Comparison of ENCODE assay signal across 9 cellular contexts in genomic region chr19:41428481-41428859, GRCh38. TPM values are rescaled to one million over a fixed set of nuclear protein-coding genes. Genes with fewer than 3 reads are reported as not detected.
DNase-seq lines count a peak whose midpoint lies in the region; ATAC-seq and TF ChIP-seq lines count a peak whose summit lies in the region.
"Had no signal": no experiment of that assay in that cellular context is flagged by ENCODE, and none has a peak within 500 bp of the region (broad histone marks: within the 10 kb centered on the region; RNA-seq: fewer than 3 reads in every experiment).

No MANE protein-coding gene starts in this region.

- ATAC-seq in body of pancreas (no peak), HG02981 (IDR thresholded peaks at IDR 0.05; ENCODE audit: unreplicated experiment) (no peak), PC-3 (no peak)

- H3F3A ChIP-seq in PC-3 (ENCODE audit: low read length, unreplicated experiment): no peaks in the 10 kb centered on the region

- peaks cover 8% of the 10 kb centered on the region for H3K36me3 Mint-ChIP-seq in activated naive CD4-positive, alpha-beta T cell treated with anti-CD3 and anti-CD28 coated beads for 36 hours (ENCODE audit: low read depth)

- H4K8ac ChIP-seq in mesendoderm (ENCODE audit: low read depth, low read length): no peak overlapping the region

- H2BK120ac ChIP-seq in mesendoderm (ENCODE audit: low read depth, low read length): no peak overlapping the region

- H3K23ac ChIP-seq in mesendoderm (ENCODE audit: low read length): no peak overlapping the region

- peaks cover 23% of the 10 kb centered on the region for H3K4me1 Mint-ChIP-seq in activated naive CD4-positive, alpha-beta T cell treated with anti-CD3 and anti-CD28 coated beads for 36 hours (ENCODE audit: low read depth)

- no peak overlapping the region for H3K4me3 Mint-ChIP-seq in activated naive CD4-positive, alpha-beta T cell treated with anti-CD3 and anti-CD28 coated beads for 36 hours

- peaks cover 4% of the 10 kb centered on the region for H3K79me1 ChIP-seq in mesendoderm (ENCODE audit: low read length)

- peak overlapping the region; percentile 41 for H3K27ac Mint-ChIP-seq in activated naive CD4-positive, alpha-beta T cell treated with anti-CD3 and anti-CD28 coated beads for 36 hours

- H3K79me2 ChIP-seq in mesendoderm (ENCODE audit: control insufficient read depth, insufficient read depth, low read length): no peaks in the 10 kb centered on the region
- no peaks in the 10 kb centered on the region for H3K79me2 ChIP-seq in PC-3 (ENCODE audit: low read length)

- no peaks in the 10 kb centered on the region for H4K20me1 ChIP-seq in PC-3 (ENCODE audit: low read length)

- H3K9me2 ChIP-seq in PC-3 (replicated peaks; ENCODE audit: low read length): no peaks in the 10 kb centered on the region

- CTCF ChIA-PET in activated naive CD4-positive, alpha-beta T cell treated with anti-CD3 and anti-CD28 coated beads for 36 hours (lab: Charles Lee): interaction anchor here (0.8 to 1.7 kb wide), 3 partner anchors 9 to 135 kb away, joined by 3 to 12 read pairs (median 3); partner anchors contain the start of gene DMAC2
- CTCF ChIA-PET in PC-3 (lab: Charles Lee): no interaction called here

- H3K36me3 ChIP-seq in body of pancreas (replicated peaks in 1 of 2; ENCODE audit: insufficient read depth in 1 of 2, low read depth in 2 of 2) (peaks cover 0 to 17% of the 10 kb centered on the region in 2 donors), mesendoderm (ENCODE audit: control insufficient read depth, insufficient read depth, low read length) (peaks cover 5% of the 10 kb centered on the region), tibial artery (peaks cover 24 to 60% (median 43%) of the 10 kb centered on the region in 3 donors), PC-3 (ENCODE audit: low read depth, low read length) (no peaks in the 10 kb centered on the region)

- no peak for TF ChIP-seq CTCF in body of pancreas (IDR thresholded peaks at IDR 0.05)
- no peak for TF ChIP-seq CTCF in tibial artery (IDR thresholded peaks at IDR 0.05)
- TF ChIP-seq CTCF in PC-3 (conservative IDR thresholded peaks at IDR 0.05; ENCODE audit: low read depth, low read length): no peak

- H3K56ac ChIP-seq in mesendoderm (ENCODE audit: low read length): peak overlapping the region; percentile 93

- H3K9ac ChIP-seq in mesendoderm (ENCODE audit: low read length) (peak overlapping the region; percentile 72), PC-3 (ENCODE audit: low read length) (no peak overlapping the region)

- no peaks in the 10 kb centered on the region for H3K9me3 ChIP-seq in body of pancreas
- H3K9me3 ChIP-seq in tibial artery: no peaks in the 10 kb centered on the region
- no peaks in the 10 kb centered on the region for H3K9me3 ChIP-seq in PC-3 (ENCODE audit: low read length)

- intact Hi-C loops in activated naive CD4-positive, alpha-beta T cell treated with anti-CD3 and anti-CD28 coated beads for 36 hours (cut with micrococcal nuclease): loop anchor here (5.0 kb wide), 1 partner anchor 226 kb away; no protein-coding TSS in a partner anchor
- intact Hi-C loops in body of pancreas (cut with DNase I) (no loop called here), tibial artery (cut with DNase I; ENCODE audit: low total_unique reads) (loop anchor here (10.0 kb wide), 1 partner anchor 64 kb away; the partner anchor contains the start of gene B9D2), PC-3 (cut with micrococcal nuclease) (no loop called here)

- no peaks in the 10 kb centered on the region for H3K27me3 ChIP-seq in body of pancreas
- no peaks in the 10 kb centered on the region for H3K27me3 ChIP-seq in mesendoderm (ENCODE audit: insufficient read depth, low read length, poor library complexity)
- no peaks in the 10 kb centered on the region for H3K27me3 ChIP-seq in tibial artery
- H3K27me3 ChIP-seq in PC-3 (ENCODE audit: low read length): no peaks in the 10 kb centered on the region

- WGBS in body of pancreas, 2 donors: 43 to 50% methylated on average over 1 of the region's 1 CpG
- no CpG with 5 or more reads among the region's 1 CpG for WGBS in mesendoderm (ENCODE audit: extremely low coverage, insufficient coverage, low lambda C conversion rate)

- H3K18ac ChIP-seq in mesendoderm (ENCODE audit: low read length): no peak overlapping the region

- H3K4me1 ChIP-seq in body of pancreas (peaks cover 9% of the 10 kb centered on the region), mesendoderm (ENCODE audit: control insufficient read depth, low read depth, low read length) (peaks cover 3% of the 10 kb centered on the region), tibial artery (peaks cover 0 to 28% (median 25%) of the 10 kb centered on the region in 4 donors), PC-3 (ENCODE audit: insufficient read depth, low read length) (no peaks in the 10 kb centered on the region)

- no peak overlapping the region for H4K5ac ChIP-seq in mesendoderm (ENCODE audit: low read length)

- H2AFZ ChIP-seq in PC-3 (ENCODE audit: low read length): no peak overlapping the region

- H3K27me3 Mint-ChIP-seq in activated naive CD4-positive, alpha-beta T cell treated with anti-CD3 and anti-CD28 coated beads for 36 hours (ENCODE audit: low read depth): no peaks in the 10 kb centered on the region

- H3K4me3 ChIP-seq in body of pancreas: no peak overlapping the region
- H3K4me3 ChIP-seq in mesendoderm (ENCODE audit: low read length): no peak overlapping the region
- H3K4me3 ChIP-seq in tibial artery: peak overlapping the region; percentile 49 to 63
- H3K4me3 ChIP-seq in PC-3 (ENCODE audit: low read length): no peak overlapping the region

- POLR2A ChIA-PET in PC-3 (lab: Charles Lee; ENCODE audit: unreplicated experiment): no interaction called here

- no peak for TF ChIP-seq POLR2A in body of pancreas (IDR thresholded peaks at IDR 0.05)

- H2BK5ac ChIP-seq in mesendoderm (ENCODE audit: low read length): no peak overlapping the region

- H3K4me2 ChIP-seq in mesendoderm (ENCODE audit: low read length) (peak overlapping the region; percentile 84), PC-3 (ENCODE audit: low read length) (no peak overlapping the region)

- H3K27ac ChIP-seq in body of pancreas: peak overlapping the region; percentile 78 to 85 (median 81)
- H3K27ac ChIP-seq in mesendoderm (ENCODE audit: low read depth, low read length): no peak overlapping the region
- H3K27ac ChIP-seq in tibial artery: peak overlapping the region; percentile 78
- H3K27ac ChIP-seq in PC-3 (ENCODE audit: low read length): no peak overlapping the region

- H3K4ac ChIP-seq in mesendoderm (ENCODE audit: low read depth, low read length): peak overlapping the region; percentile 9

- no peaks in the 10 kb centered on the region for H3K9me3 Mint-ChIP-seq in activated naive CD4-positive, alpha-beta T cell treated with anti-CD3 and anti-CD28 coated beads for 36 hours

- no TSS peak for BruUV-seq in PC-3 (replicated peaks; lab: Mats Ljungman, UMichigan)

- H2AK5ac ChIP-seq in mesendoderm (ENCODE audit: low read length): no peak overlapping the region

- DNase-seq in activated naive CD4-positive, alpha-beta T cell treated with anti-CD3 and anti-CD28 coated beads for 36 hours: no peak
- no peak for DNase-seq in activated naive CD4-positive, alpha-beta T cell (lab: John Stamatoyannopoulos, UW)
- no peak for DNase-seq in body of pancreas
- DNase-seq in mesendoderm: no peak
- no peak for DNase-seq in tibial artery
- no peak for DNase-seq in dermis blood vessel endothelial cell
- DNase-seq in PC-3: no peak
- DNase-seq: NCI-H446 had no signal

- no peak overlapping the region for H2BK15ac ChIP-seq in mesendoderm (replicated peaks; ENCODE audit: low read depth)

RNA-seq across cellular contexts. Expression of gene B3GNT8, which starts 1.3 kb away (rescaled TPM):
- under 1 TPM in 1 of 2 experiments, not detected in 1; 0.29 TPM for total RNA-seq in activated naive CD4-positive, alpha-beta T cell treated with anti-CD3 and anti-CD28 coated beads for 36 hours
- total RNA-seq in body of pancreas: 1 to 10 TPM; 3.6 to 9.1 TPM
- 1.7 TPM for polyA plus RNA-seq in mesendoderm (2013, experiment 1 of 2)
- polyA plus RNA-seq in mesendoderm (2013, experiment 2 of 2): 1.3 TPM
- 1.8 and 2.6 TPM in 2 replicates for total RNA-seq in dermis blood vessel endothelial cell
- total RNA-seq in PC-3 (2014; rRNA removed): 2.3 TPM in 1 of 2 replicates, not detected in the other

RNA-seq across cellular contexts. Expression of gene DMAC2, which starts 11.2 kb away (rescaled TPM):
- 10 to 100 TPM; 51.5 to 53.8 TPM for total RNA-seq in activated naive CD4-positive, alpha-beta T cell treated with anti-CD3 and anti-CD28 coated beads for 36 hours
- 10 to 100 TPM; 13.5 to 45.5 TPM for total RNA-seq in body of pancreas
- polyA plus RNA-seq in mesendoderm (2013, experiment 1 of 2): 70.8 TPM
- polyA plus RNA-seq in mesendoderm (2013, experiment 2 of 2): 70.2 TPM
- total RNA-seq in dermis blood vessel endothelial cell: 55.0 and 77.7 TPM in 2 replicates
- total RNA-seq in PC-3 (2014; rRNA removed): 36.8 and 44.6 TPM in 2 replicates

RNA-seq across cellular contexts. Expression of gene ERICH4, which starts 14.5 kb away (rescaled TPM):
- not detected for total RNA-seq in activated naive CD4-positive, alpha-beta T cell treated with anti-CD3 and anti-CD28 coated beads for 36 hours
- total RNA-seq in body of pancreas: not detected
- not detected for polyA plus RNA-seq in mesendoderm (2013, experiment 1 of 2)
- polyA plus RNA-seq in mesendoderm (2013, experiment 2 of 2): not detected
- not detected in 2 replicates for total RNA-seq in dermis blood vessel endothelial cell
- total RNA-seq in PC-3 (2014; rRNA removed): not detected in 2 replicates

RNA-seq across cellular contexts. Expression of gene BCKDHA, which starts 30.9 kb away (rescaled TPM):
- 10 to 100 TPM; 18.2 to 21.7 TPM for total RNA-seq in activated naive CD4-positive, alpha-beta T cell treated with anti-CD3 and anti-CD28 coated beads for 36 hours
- total RNA-seq in body of pancreas (10 to 100 TPM; 15.2 to 17.9 TPM), dermis blood vessel endothelial cell (36.9 and 69.8 TPM in 2 replicates), PC-3 (2014; rRNA removed) (49.2 and 53.1 TPM in 2 replicates)
- polyA plus RNA-seq in mesendoderm (2013, experiment 1 of 2): 22.8 TPM
- polyA plus RNA-seq in mesendoderm (2013, experiment 2 of 2): 22.6 TPM

RNA-seq across cellular contexts. Expression of gene EXOSC5, which starts 31.3 kb away (rescaled TPM):
- 10 to 100 TPM; 47.5 to 51.7 TPM for total RNA-seq in activated naive CD4-positive, alpha-beta T cell treated with anti-CD3 and anti-CD28 coated beads for 36 hours
- total RNA-seq in body of pancreas: 10 to 100 TPM in 1 of 2 donors, 1 to 10 TPM in 1; 4.3 to 22.8 TPM
- 47.7 TPM for polyA plus RNA-seq in mesendoderm (2013, experiment 1 of 2)
- polyA plus RNA-seq in mesendoderm (2013, experiment 2 of 2): 46.1 TPM
- 8.8 and 11.9 TPM in 2 replicates for total RNA-seq in dermis blood vessel endothelial cell
- 40.8 and 41.5 TPM in 2 replicates for total RNA-seq in PC-3 (2014; rRNA removed)

Comparison
In these comparisons a context has a peak if more than half of its experiments do, and no peak if none do; other contexts are left out.
1. H3K27ac ChIP-seq: peak in body of pancreas (4 of 4) and tibial artery (2 of 2); none in mesendoderm (single experiment) and PC-3 (single experiment).
2. H3K4me3 ChIP-seq: peak in tibial artery (2 of 2); none in body of pancreas (0 of 2), mesendoderm (single experiment) and PC-3 (single experiment).
3. intact Hi-C loops: an anchor here in activated naive CD4-positive, alpha-beta T cell treated with anti-CD3 and anti-CD28 coated beads for 36 hours (5.0 kb wide) and tibial artery (10.0 kb wide); none called in body of pancreas and PC-3.